ENCODE assay signal across 9 cellular contexts in genomic region chr20:29689411-29690225, GRCh38.
DNase-seq lines count a peak whose midpoint lies in the region; ATAC-seq, FAIRE-seq and TF ChIP-seq lines count a peak whose summit lies in the region.
"Had no signal": no experiment of that assay in that cellular context is flagged by ENCODE, and none has a peak within 500 bp of the region (broad histone marks: within the 10 kb centered on the region; RNA-seq: fewer than 3 reads in every experiment).

No MANE protein-coding gene starts in this region.

- peaks cover 3% of the 10 kb centered on the region for H3K4me1 Mint-ChIP-seq in activated CD8-positive, alpha-beta T cell treated with anti-CD3 and anti-CD28 coated beads for 36 hours (ENCODE audit: low read depth)
- no peaks in the 10 kb centered on the region for H3K4me1 Mint-ChIP-seq in memory B cell

- H3K4me3 Mint-ChIP-seq in activated CD8-positive, alpha-beta T cell treated with anti-CD3 and anti-CD28 coated beads for 36 hours: peak overlapping the region; percentile 58
- H3K4me3 Mint-ChIP-seq in memory B cell: peak overlapping the region; percentile 73

- DNase-seq in COLO668 (lab: John Stamatoyannopoulos, UW; ENCODE audit: unreplicated experiment) (peak; percentile 14), NCI-H1436 (lab: John Stamatoyannopoulos, UW) (peak; percentile 57), memory B cell (ENCODE audit: low spot score in 2 of 2) (peak in 1 of 2 donors; percentile 37), NCI-H1048 (lab: John Stamatoyannopoulos, UW) (no peak), GM12891 (ENCODE audit: insufficient read length, low spot score) (no peak), GOT3 (lab: John Stamatoyannopoulos, UW) (no peak)
- DNase-seq in activated CD8-positive, alpha-beta T cell treated with anti-CD3 and anti-CD28 coated beads for 36 hours: peak; percentile 66

- TF ChIP-seq POLR2A in GM12891 (IDR thresholded peaks at IDR 0.05; ENCODE audit: low read depth, low read length): no peak

- intact Hi-C loops in activated CD8-positive, alpha-beta T cell treated with anti-CD3 and anti-CD28 coated beads for 36 hours (cut with micrococcal nuclease): no loop called here

- H3K27me3 Mint-ChIP-seq in activated CD8-positive, alpha-beta T cell treated with anti-CD3 and anti-CD28 coated beads for 36 hours: no peaks in the 10 kb centered on the region
- H3K27me3 Mint-ChIP-seq in memory B cell: no peaks in the 10 kb centered on the region

- H3K27ac Mint-ChIP-seq in activated CD8-positive, alpha-beta T cell treated with anti-CD3 and anti-CD28 coated beads for 36 hours: peak overlapping the region; percentile 80
- no peak overlapping the region for H3K27ac Mint-ChIP-seq in memory B cell

- peaks cover 15% of the 10 kb centered on the region for H3K9me3 Mint-ChIP-seq in activated CD8-positive, alpha-beta T cell treated with anti-CD3 and anti-CD28 coated beads for 36 hours
- H3K9me3 Mint-ChIP-seq in memory B cell: no peaks in the 10 kb centered on the region

- no peak for TF ChIP-seq CTCF in activated CD8-positive, alpha-beta T cell treated with anti-CD3 and anti-CD28 coated beads for 36 hours (IDR thresholded peaks at IDR 0.05)

- no peak for FAIRE-seq in GM12891 (lab: Jason Lieb, UNC)

- H3K36me3 Mint-ChIP-seq in activated CD8-positive, alpha-beta T cell treated with anti-CD3 and anti-CD28 coated beads for 36 hours (ENCODE audit: low read depth): peaks cover 4% of the 10 kb centered on the region
- H3K36me3 Mint-ChIP-seq in memory B cell: no peaks in the 10 kb centered on the region

- peak; percentile 94 for ATAC-seq in activated CD8-positive, alpha-beta T cell treated with anti-CD3 and anti-CD28 coated beads for 36 hours
- ATAC-seq in memory B cell (ENCODE audit: low read depth): peak; percentile 88
- ATAC-seq in HG03135 (IDR thresholded peaks at IDR 0.05; ENCODE audit: unreplicated experiment): no peak
- ATAC-seq: esophagus mucosa had no signal

- POLR2A ChIA-PET in activated CD8-positive, alpha-beta T cell treated with anti-CD3 and anti-CD28 coated beads for 36 hours (lab: Charles Lee): no interaction called here

- CTCF ChIA-PET in activated CD8-positive, alpha-beta T cell treated with anti-CD3 and anti-CD28 coated beads for 36 hours (lab: Charles Lee): no interaction called here

TF ChIP-seq in GM12891, 5 proteins besides CTCF, POLR2A, EP300 and RAD21:
- TF ChIP-seq SPI1 (IDR thresholded peaks at IDR 0.05; ENCODE audit: low read depth, low read length): no peak
- TF ChIP-seq TAF1 (IDR thresholded peaks at IDR 0.05; ENCODE audit: low read depth, low read length): no peak
- no peak for TF ChIP-seq POU2F2 (IDR thresholded peaks at IDR 0.05; ENCODE audit: low read depth, low read length)
- no peak for TF ChIP-seq POLR2AphosphoS5 (IDR thresholded peaks at IDR 0.05; ENCODE audit: low read depth, low read length)
- TF ChIP-seq PAX5 (IDR thresholded peaks at IDR 0.05; ENCODE audit: insufficient read depth, low read length, severe bottlenecking): no peak

Comparison
In these comparisons a context has a peak if more than half of its experiments do, and no peak if none do; other contexts are left out.
1. DNase-seq: peak in COLO668 (single experiment), NCI-H1436 (single experiment) and activated CD8-positive, alpha-beta T cell treated with anti-CD3 and anti-CD28 coated beads for 36 hours (single experiment); none in NCI-H1048 (single experiment), GM12891 (single experiment) and GOT3 (single experiment).